Comparison of ENCODE assay signal across 11 cellular contexts in genomic region chr6:10419749-10420545, GRCh38. TPM values are rescaled to one million over a fixed set of nuclear protein-coding genes. Genes with fewer than 3 reads are reported as not detected.
DNase-seq lines count a peak whose midpoint lies in the region; FAIRE-seq and TF ChIP-seq lines count a peak whose summit lies in the region.
"Had no signal": no experiment of that assay in that cellular context is flagged by ENCODE, and none has a peak within 500 bp of the region (broad histone marks: within the 10 kb centered on the region; RNA-seq: fewer than 3 reads in every experiment).

No MANE protein-coding gene starts in this region.

- H3K4me2 ChIP-seq in astrocyte (ENCODE audit: low read length) (peak overlapping the region; percentile 58), keratinocyte (ENCODE audit: control insufficient read depth, extremely low read depth, insufficient read depth, low read depth, low read length) (peak overlapping the region; percentile 100)

- DNase-seq in AG20443 (ENCODE audit: low spot score) (peak; percentile 49), astrocyte (ENCODE audit: low read depth) (no peak), keratinocyte (ENCODE audit: low read depth, low spot score) (no peak), cerebellum (ENCODE audit: low spot score) (no peak), DMS 273 treated with DMSO at 0.1 percent for 48 hours (lab: John Stamatoyannopoulos, UW) (no peak), NCI-H2029 treated with DMSO at 0.1 percent for 48 hours (lab: John Stamatoyannopoulos, UW) (no peak)
- no peak for DNase-seq in activated CD4-positive, CD25-positive, alpha-beta regulatory T cell treated with anti-CD3 and anti-CD28 coated beads, Interleukin-2, amount 50 U/mL, for 72 hours
- DNase-seq: CD4-positive, alpha-beta memory T cell; stimulated activated CD4-positive, alpha-beta T cell treated with anti-CD3 and anti-CD28 coated beads, Interleukin-1b, Interleukin-23, amount 100 ng/mL, for 48 hours had no signal

- H3K27ac ChIP-seq in HEK293 (ENCODE audit: extremely low read depth, low read depth, low read length) (peak overlapping the region; percentile 79), astrocyte (ENCODE audit: low read depth, low read length) (no peak overlapping the region), keratinocyte (ENCODE audit: control insufficient read depth, insufficient read depth, low read length) (peak overlapping the region; percentile 100)

- H3K79me2 ChIP-seq in astrocyte (ENCODE audit: insufficient read depth, low read length) (no peaks in the 10 kb centered on the region), keratinocyte (ENCODE audit: control insufficient read depth, insufficient read depth, low read length) (peaks cover 40% of the 10 kb centered on the region)

- POLR2A ChIA-PET in HEK293 (lab: Yijun Ruan, JAX): interaction anchor here (1.1 to 2.8 kb wide), 4 partner anchors 8 to 89 kb away, joined by 3 to 37 read pairs (median 13); no protein-coding TSS in a partner anchor

- no peaks in the 10 kb centered on the region for H3K9me1 ChIP-seq in keratinocyte (ENCODE audit: control insufficient read depth, extremely low read depth, insufficient read depth, low read length)

- peaks cover 98% of the 10 kb centered on the region for H3K27me3 ChIP-seq in astrocyte (ENCODE audit: insufficient read depth, low read length)
- H3K27me3 ChIP-seq in keratinocyte (ENCODE audit: control insufficient read depth, extremely low read depth, insufficient read depth, low read length): no peaks in the 10 kb centered on the region

- H3K9ac ChIP-seq in astrocyte (ENCODE audit: low read length) (no peak overlapping the region), keratinocyte (ENCODE audit: control insufficient read depth, extremely low read depth, insufficient read depth, low read length) (peak overlapping the region; percentile 100)

- FAIRE-seq in astrocyte (lab: Jason Lieb, UNC): no peak
- peak; percentile 91 for FAIRE-seq in keratinocyte (lab: Jason Lieb, UNC)

- peaks cover 31% of the 10 kb centered on the region for H3K9me3 Mint-ChIP-seq in astrocyte (ENCODE audit: unreplicated experiment)

- dilution Hi-C loops in keratinocyte (cut with MboI; ENCODE audit: extremely low pct_ligation_motif_present, low sequenced_read_pairs): no loop called here

- TF ChIP-seq CTCF in HEK293 (tag by site-specific recombination; IDR thresholded peaks at IDR 0.05): no peak
- TF ChIP-seq CTCF in astrocyte (IDR thresholded peaks at IDR 0.05; ENCODE audit: insufficient read depth, low read depth, low read length): no peak
- TF ChIP-seq CTCF in keratinocyte (optimal IDR thresholded peaks at IDR 0.05 in 1 of 3, IDR thresholded peaks at IDR 0.05 in 1 of 3, conservative IDR thresholded peaks at IDR 0.05 in 1 of 3; ENCODE audit: extremely low read depth in 1 of 3, insufficient read depth in 2 of 3, low read length in 3 of 3): no peak

- H3K4me3 ChIP-seq in HEK293 (ENCODE audit: low read depth, low read length) (peak overlapping the region; percentile 54), astrocyte (ENCODE audit: insufficient read depth, low read depth, low read length) (no peak overlapping the region), keratinocyte (ENCODE audit: control insufficient read depth in 2 of 3, extremely low read depth in 1 of 3, insufficient read depth in 2 of 3, low read depth in 1 of 3, low read length in 3 of 3) (peak overlapping the region; percentile 65 to 99 (median 95))

- H3K4me1 Mint-ChIP-seq in astrocyte (ENCODE audit: low read depth, unreplicated experiment): peaks cover 6% of the 10 kb centered on the region

- H4K20me1 ChIP-seq in astrocyte (ENCODE audit: insufficient read depth, low read length): peaks cover 18% of the 10 kb centered on the region
- H4K20me1 ChIP-seq in keratinocyte (ENCODE audit: control insufficient read depth, extremely low read depth, insufficient read depth, low read length): no peaks in the 10 kb centered on the region

- CTCF ChIA-PET in HEK293 (lab: Yijun Ruan, JAX): interaction anchor here (0.7 to 3.8 kb wide), 4 partner anchors 9 to 392 kb away, joined by 3 to 23 read pairs (median 4); no protein-coding TSS in a partner anchor

- H3K36me3 Mint-ChIP-seq in astrocyte (ENCODE audit: low read depth, unreplicated experiment): no peaks in the 10 kb centered on the region

- H3K27ac Mint-ChIP-seq in astrocyte (ENCODE audit: unreplicated experiment): peak overlapping the region; percentile 59
- H3K27ac Mint-ChIP-seq: natural killer cell treated with Interleukin-12 subunit alpha and Interleukin-12 subunit beta and Interleukin-15 and Interleukin-18, amount 100 ng/mL, for 72 hours had no signal

- H3K9me3 ChIP-seq in HEK293 (ENCODE audit: control insufficient read depth, insufficient read depth, low read depth, low read length) (no peaks in the 10 kb centered on the region), astrocyte (ENCODE audit: insufficient read depth, low read depth, low read length) (peaks cover 4% of the 10 kb centered on the region), keratinocyte (ENCODE audit: control insufficient read depth, low read depth, low read length) (no peaks in the 10 kb centered on the region)

- no peaks in the 10 kb centered on the region for H3K36me3 ChIP-seq in HEK293 (ENCODE audit: control insufficient read depth in 2 of 2, insufficient read depth in 1 of 2, low read length in 2 of 2)
- no peaks in the 10 kb centered on the region for H3K36me3 ChIP-seq in astrocyte (ENCODE audit: insufficient read depth, low read length)
- H3K36me3 ChIP-seq in keratinocyte (ENCODE audit: control insufficient read depth in 2 of 2, extremely low read depth in 1 of 2, insufficient read depth in 2 of 2, low read length in 2 of 2): peaks cover 0 to 11% of the 10 kb centered on the region in 2 experiments

- H2AFZ ChIP-seq in astrocyte (ENCODE audit: low read depth, low read length) (no peak overlapping the region), keratinocyte (ENCODE audit: control insufficient read depth, low read length) (peak overlapping the region; percentile 35)

- H3K27me3 Mint-ChIP-seq in astrocyte (ENCODE audit: low read depth, unreplicated experiment): peaks cover 92% of the 10 kb centered on the region

- H3K4me1 ChIP-seq in HEK293 (ENCODE audit: control insufficient read depth, insufficient read depth, low read length) (peaks cover 20% of the 10 kb centered on the region), astrocyte (ENCODE audit: insufficient read depth, low read length) (peaks cover 11% of the 10 kb centered on the region), keratinocyte (ENCODE audit: control insufficient read depth, extremely low read depth, insufficient read depth, low read length) (peaks cover 24% of the 10 kb centered on the region)

- peak overlapping the region; percentile 12 for H3K4me3 Mint-ChIP-seq in astrocyte (ENCODE audit: unreplicated experiment)
- H3K4me3 Mint-ChIP-seq: natural killer cell treated with Interleukin-12 subunit alpha and Interleukin-12 subunit beta and Interleukin-15 and Interleukin-18, amount 100 ng/mL, for 72 hours had no signal

TF ChIP-seq in HEK293, 187 proteins besides CTCF, POLR2A, EP300 and RAD21:
- TF ChIP-seq ZNF341 (tag by site-specific recombination; IDR thresholded peaks at IDR 0.05; ENCODE audit: low read depth) (peak; percentile 1; the same call in 1 of the 2 replicates), ZEB2 (tag by site-specific recombination; IDR thresholded peaks at IDR 0.05) (0 out of 2 replicates have a peak, but pooled peaks have one; percentile 12), KLF9 (tag by site-specific recombination; IDR thresholded peaks at IDR 0.05; ENCODE audit: low read depth) (no peak)
TF ChIP-seq in HEK293: peak in this region for 2.

RNA-seq across cellular contexts. Expression of gene TFAP2A, which starts 5.1 kb away (rescaled TPM):
- total RNA-seq in astrocyte (2.1 and 6.6 TPM in 2 replicates), cerebellum (17.1 TPM)
- 25.5 to 30.2 TPM (median 27.7 TPM) in 3 replicates for polyA plus RNA-seq in keratinocyte
- polyA plus RNA-seq in keratinocyte (2011; ENCODE audit: low read depth): 88.1 TPM
- polyA plus RNA-seq in keratinocyte (2011; cell fraction: cytosol; rRNA removed): 28.5 and 39.0 TPM in 2 replicates
- 104 and 128 TPM in 2 replicates for polyA plus RNA-seq in keratinocyte (2011; cell fraction: nucleus; rRNA removed)
- polyA plus RNA-seq in keratinocyte (2012; ENCODE audit: low replicate concordance): 64.1 and 117 TPM in 2 replicates
- 26.9 to 42.3 TPM (median 32.3 TPM) in 3 replicates for polyA minus RNA-seq in keratinocyte
- 55.2 TPM for polyA minus RNA-seq in keratinocyte (2011; cell fraction: cytosol; rRNA and poly(A)+ RNA removed)
- 65.1 and 87.0 TPM in 2 replicates for polyA minus RNA-seq in keratinocyte (2011; cell fraction: nucleus; rRNA and poly(A)+ RNA removed)
- total RNA-seq: CD4-positive, alpha-beta memory T cell had no signal
- polyA plus RNA-seq: CD4-positive, alpha-beta memory T cell had no signal
